ENCODE assay signal across 8 cellular contexts in genomic region chr18:55478301-55478660, GRCh38.
DNase-seq lines count a peak whose midpoint lies in the region; ATAC-seq and TF ChIP-seq lines count a peak whose summit lies in the region.

No MANE protein-coding gene starts in this region.

- no CpG with 5 or more reads among the region's 4 CpGs for WGBS in trophoblast cell (ENCODE audit: extremely low coverage, insufficient coverage, insufficient read length)

- no peak overlapping the region for H2AK5ac ChIP-seq in trophoblast cell (ENCODE audit: low read length)

- H3K36me3 ChIP-seq in BE2C = no peaks in the 10 kb centered on the region; the same call in 1 of the 2 replicates
- peaks cover 88% of the 10 kb centered on the region for H3K36me3 ChIP-seq in OCI-LY3 (replicated peaks; ENCODE audit: low read depth, low read length)
- no peaks in the 10 kb centered on the region for H3K36me3 ChIP-seq in fibroblast of lung (ENCODE audit: control insufficient read depth, insufficient read depth, low read length)
- peaks cover 0 to 3% of the 10 kb centered on the region in 2 experiments for H3K36me3 ChIP-seq in trophoblast cell (ENCODE audit: control insufficient read depth in 1 of 2, insufficient read depth in 2 of 2, low read length in 2 of 2)

- H3K14ac ChIP-seq in trophoblast cell (ENCODE audit: low read length) = no peak overlapping the region

- H3K9me3 ChIP-seq in BE2C (no peaks in the 10 kb centered on the region), OCI-LY3 (ENCODE audit: insufficient read depth, low read length) (no peaks in the 10 kb centered on the region), fibroblast of lung (ENCODE audit: control insufficient read depth, insufficient read depth, low read depth, low read length) (no peaks in the 10 kb centered on the region), trophoblast cell (ENCODE audit: insufficient read depth, low read depth, low read length) (no peaks in the 10 kb centered on the region)

- H4K91ac ChIP-seq in trophoblast cell (ENCODE audit: low read depth, low read length) = no peak overlapping the region

- peaks cover 2% of the 10 kb centered on the region for H3K79me1 ChIP-seq in trophoblast cell (ENCODE audit: low read length)

- H3K27ac ChIP-seq in OCI-LY3 (ENCODE audit: low read length) = peak overlapping the region; percentile 31; the same call in 1 of the 2 replicates
- H3K27ac ChIP-seq in fibroblast of lung (ENCODE audit: insufficient read depth, low read length) = peak overlapping the region; percentile 80
- H3K27ac ChIP-seq in trophoblast cell (ENCODE audit: low read depth, low read length) = peak overlapping the region; percentile 78

- H4K12ac ChIP-seq in trophoblast cell (ENCODE audit: low read depth, low read length) = no peak overlapping the region

- no peak overlapping the region for H4K8ac ChIP-seq in trophoblast cell (ENCODE audit: low read depth, low read length)

- no peak overlapping the region for H3K4ac ChIP-seq in trophoblast cell (ENCODE audit: low read depth, low read length)

- H2BK5ac ChIP-seq in trophoblast cell (ENCODE audit: low read depth, low read length, poor library complexity) = no peak overlapping the region

- peak overlapping the region; percentile 54 for H3K4me3 ChIP-seq in BE2C (ENCODE audit: low read depth, low read length)
- peak overlapping the region; percentile 33 for H3K4me3 ChIP-seq in OCI-LY3 (ENCODE audit: low read length)
- peak overlapping the region; percentile 63 to 94 (median 70) for H3K4me3 ChIP-seq in fibroblast of lung (replicated peaks in 1 of 4; ENCODE audit: control extremely low read depth in 1 of 4, insufficient read depth in 1 of 4, low read depth in 3 of 4, low read length in 4 of 4)
- H3K4me3 ChIP-seq in trophoblast cell (ENCODE audit: low read depth, low read length) = no peak overlapping the region

- H3K23ac ChIP-seq in trophoblast cell (ENCODE audit: low read length) = no peak overlapping the region

- H3K4me1 ChIP-seq in BE2C = peaks cover 11% of the 10 kb centered on the region; the same call in 1 of the 2 replicates
- peaks cover 45% of the 10 kb centered on the region for H3K4me1 ChIP-seq in OCI-LY3 (ENCODE audit: low read length)
- H3K4me1 ChIP-seq in fibroblast of lung (ENCODE audit: control insufficient read depth, extremely low read depth, insufficient read depth, low read length) = no peaks in the 10 kb centered on the region
- H3K4me1 ChIP-seq in trophoblast cell (ENCODE audit: control insufficient read depth in 1 of 2, insufficient read depth in 2 of 2, low read length in 2 of 2) = peaks cover 6 to 10% of the 10 kb centered on the region in 2 experiments

- H3K79me2 ChIP-seq in OCI-LY3 (ENCODE audit: low read length) = peaks cover 100% of the 10 kb centered on the region
- H3K79me2 ChIP-seq in fibroblast of lung (ENCODE audit: control insufficient read depth, insufficient read depth, low read length) = peaks cover 2% of the 10 kb centered on the region
- H3K79me2 ChIP-seq in trophoblast cell (ENCODE audit: control insufficient read depth, insufficient read depth, low read length, poor library complexity) = no peaks in the 10 kb centered on the region

- no peak overlapping the region for H2BK120ac ChIP-seq in trophoblast cell (ENCODE audit: insufficient read depth, low read length, poor library complexity)

- H3K27me3 ChIP-seq in BE2C = no peaks in the 10 kb centered on the region
- H3K27me3 ChIP-seq in OCI-LY3 (ENCODE audit: low read depth, low read length) = no peaks in the 10 kb centered on the region
- no peaks in the 10 kb centered on the region for H3K27me3 ChIP-seq in fibroblast of lung (ENCODE audit: control insufficient read depth, insufficient read depth, low read length)
- no peaks in the 10 kb centered on the region for H3K27me3 ChIP-seq in trophoblast cell (ENCODE audit: insufficient read depth, low read length)

- H4K20me1 ChIP-seq in OCI-LY3 (ENCODE audit: insufficient read depth, low read length) (peaks cover 100% of the 10 kb centered on the region), fibroblast of lung (ENCODE audit: control insufficient read depth, extremely low read depth, insufficient read depth, low read length) (no peaks in the 10 kb centered on the region)

- DNase-seq in BE2C (no peak), fibroblast of lung (ENCODE audit: low read depth in 2 of 2) (peak in 1 of 2 donors; percentile 54), trophoblast cell (no peak), OCI-M2 (lab: John Stamatoyannopoulos, UW; ENCODE audit: unreplicated experiment) (no peak), NCI-H524 treated with DMSO at 0.1 percent for 48 hours (lab: John Stamatoyannopoulos, UW) (no peak), SW 1271 (lab: John Stamatoyannopoulos, UW) (no peak)

- H3K9ac ChIP-seq in OCI-LY3 (ENCODE audit: low read length) (no peak overlapping the region), fibroblast of lung (ENCODE audit: insufficient read depth, low read length) (no peak overlapping the region), trophoblast cell (ENCODE audit: low read length) (no peak overlapping the region)

- H3K18ac ChIP-seq in trophoblast cell (ENCODE audit: low read length) = no peak overlapping the region

- H3K4me2 ChIP-seq in OCI-LY3 (ENCODE audit: low read length) = peak overlapping the region; percentile 50
- peak overlapping the region; percentile 98 for H3K4me2 ChIP-seq in fibroblast of lung (ENCODE audit: extremely low read depth, insufficient read depth, low read length)
- no peak overlapping the region for H3K4me2 ChIP-seq in trophoblast cell (ENCODE audit: low read length)

- no peak for ATAC-seq in activated CD4-positive, CD25-positive, alpha-beta regulatory T cell treated with anti-CD3 and anti-CD28 coated beads, Interleukin-2, amount 50 U/mL, for 24 hours

- TF ChIP-seq CTCF in BE2C (IDR thresholded peaks at IDR 0.05; ENCODE audit: low read depth, low read length) = no peak
- no peak for TF ChIP-seq CTCF in OCI-LY3 (IDR thresholded peaks at IDR 0.05; ENCODE audit: low read depth, low read length)
- no peak for TF ChIP-seq CTCF in fibroblast of lung (conservative IDR thresholded peaks at IDR 0.05 in 1 of 2, IDR thresholded peaks at IDR 0.05 in 1 of 2; ENCODE audit: low read depth in 1 of 2, low read length in 2 of 2)

- H2BK12ac ChIP-seq in trophoblast cell (ENCODE audit: low read length) = no peak overlapping the region

- H2AFZ ChIP-seq in OCI-LY3 (ENCODE audit: low read depth, low read length) (no peak overlapping the region), fibroblast of lung (ENCODE audit: low read length) (no peak overlapping the region), trophoblast cell (ENCODE audit: insufficient read depth, low read length, poor library complexity) (no peak overlapping the region)
